1 cellular context compared by ENCODE assay signal in genomic region chr2:9805435-9806297, GRCh38.
TF ChIP-seq lines count a peak whose summit lies in the region.

No MANE protein-coding gene starts in this region.

TF ChIP-seq in HEK293, 187 proteins besides CTCF, POLR2A, EP300 and RAD21 (continued from another document):
- TF ChIP-seq HIC1 (tag by site-specific recombination; IDR thresholded peaks at IDR 0.05) (no peak), ZNF19 (tag by site-specific recombination; IDR thresholded peaks at IDR 0.05; ENCODE audit: low read depth) (no peak), ZBTB21 (tag by site-specific recombination; IDR thresholded peaks at IDR 0.05) (no peak), PBX3 (CRISPR knock-in tag; IDR thresholded peaks at IDR 0.05) (no peak)
TF ChIP-seq in HEK293: peak in this region for 2.
